2 cellular contexts compared by ENCODE assay signal in the genomic region with DNA sequence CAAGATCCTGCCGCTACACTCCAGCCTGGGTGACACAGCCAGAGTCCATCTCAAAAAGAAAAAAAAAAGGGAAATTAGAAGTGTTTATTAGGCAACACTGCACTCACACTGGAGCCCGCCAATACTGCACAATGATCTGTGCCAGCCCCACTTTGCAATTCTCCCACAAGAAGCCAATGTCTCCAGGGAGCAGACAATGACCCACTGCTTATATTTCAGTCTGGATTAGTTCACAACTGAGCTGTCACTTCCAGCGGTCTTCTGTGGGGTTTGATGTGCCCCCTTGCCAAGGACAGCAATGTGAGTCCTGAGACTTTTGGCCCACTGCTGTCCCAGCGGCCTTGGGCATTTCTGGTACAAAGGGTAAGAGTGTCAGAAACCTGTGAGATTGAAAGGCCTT.
TF ChIP-seq lines count a peak whose summit lies in the region.

No MANE protein-coding gene starts in this region.

TF ChIP-seq in GM23338, 12 proteins besides CTCF, POLR2A, EP300 and RAD21 (continued from another document):
- TF ChIP-seq, protein P1, sequence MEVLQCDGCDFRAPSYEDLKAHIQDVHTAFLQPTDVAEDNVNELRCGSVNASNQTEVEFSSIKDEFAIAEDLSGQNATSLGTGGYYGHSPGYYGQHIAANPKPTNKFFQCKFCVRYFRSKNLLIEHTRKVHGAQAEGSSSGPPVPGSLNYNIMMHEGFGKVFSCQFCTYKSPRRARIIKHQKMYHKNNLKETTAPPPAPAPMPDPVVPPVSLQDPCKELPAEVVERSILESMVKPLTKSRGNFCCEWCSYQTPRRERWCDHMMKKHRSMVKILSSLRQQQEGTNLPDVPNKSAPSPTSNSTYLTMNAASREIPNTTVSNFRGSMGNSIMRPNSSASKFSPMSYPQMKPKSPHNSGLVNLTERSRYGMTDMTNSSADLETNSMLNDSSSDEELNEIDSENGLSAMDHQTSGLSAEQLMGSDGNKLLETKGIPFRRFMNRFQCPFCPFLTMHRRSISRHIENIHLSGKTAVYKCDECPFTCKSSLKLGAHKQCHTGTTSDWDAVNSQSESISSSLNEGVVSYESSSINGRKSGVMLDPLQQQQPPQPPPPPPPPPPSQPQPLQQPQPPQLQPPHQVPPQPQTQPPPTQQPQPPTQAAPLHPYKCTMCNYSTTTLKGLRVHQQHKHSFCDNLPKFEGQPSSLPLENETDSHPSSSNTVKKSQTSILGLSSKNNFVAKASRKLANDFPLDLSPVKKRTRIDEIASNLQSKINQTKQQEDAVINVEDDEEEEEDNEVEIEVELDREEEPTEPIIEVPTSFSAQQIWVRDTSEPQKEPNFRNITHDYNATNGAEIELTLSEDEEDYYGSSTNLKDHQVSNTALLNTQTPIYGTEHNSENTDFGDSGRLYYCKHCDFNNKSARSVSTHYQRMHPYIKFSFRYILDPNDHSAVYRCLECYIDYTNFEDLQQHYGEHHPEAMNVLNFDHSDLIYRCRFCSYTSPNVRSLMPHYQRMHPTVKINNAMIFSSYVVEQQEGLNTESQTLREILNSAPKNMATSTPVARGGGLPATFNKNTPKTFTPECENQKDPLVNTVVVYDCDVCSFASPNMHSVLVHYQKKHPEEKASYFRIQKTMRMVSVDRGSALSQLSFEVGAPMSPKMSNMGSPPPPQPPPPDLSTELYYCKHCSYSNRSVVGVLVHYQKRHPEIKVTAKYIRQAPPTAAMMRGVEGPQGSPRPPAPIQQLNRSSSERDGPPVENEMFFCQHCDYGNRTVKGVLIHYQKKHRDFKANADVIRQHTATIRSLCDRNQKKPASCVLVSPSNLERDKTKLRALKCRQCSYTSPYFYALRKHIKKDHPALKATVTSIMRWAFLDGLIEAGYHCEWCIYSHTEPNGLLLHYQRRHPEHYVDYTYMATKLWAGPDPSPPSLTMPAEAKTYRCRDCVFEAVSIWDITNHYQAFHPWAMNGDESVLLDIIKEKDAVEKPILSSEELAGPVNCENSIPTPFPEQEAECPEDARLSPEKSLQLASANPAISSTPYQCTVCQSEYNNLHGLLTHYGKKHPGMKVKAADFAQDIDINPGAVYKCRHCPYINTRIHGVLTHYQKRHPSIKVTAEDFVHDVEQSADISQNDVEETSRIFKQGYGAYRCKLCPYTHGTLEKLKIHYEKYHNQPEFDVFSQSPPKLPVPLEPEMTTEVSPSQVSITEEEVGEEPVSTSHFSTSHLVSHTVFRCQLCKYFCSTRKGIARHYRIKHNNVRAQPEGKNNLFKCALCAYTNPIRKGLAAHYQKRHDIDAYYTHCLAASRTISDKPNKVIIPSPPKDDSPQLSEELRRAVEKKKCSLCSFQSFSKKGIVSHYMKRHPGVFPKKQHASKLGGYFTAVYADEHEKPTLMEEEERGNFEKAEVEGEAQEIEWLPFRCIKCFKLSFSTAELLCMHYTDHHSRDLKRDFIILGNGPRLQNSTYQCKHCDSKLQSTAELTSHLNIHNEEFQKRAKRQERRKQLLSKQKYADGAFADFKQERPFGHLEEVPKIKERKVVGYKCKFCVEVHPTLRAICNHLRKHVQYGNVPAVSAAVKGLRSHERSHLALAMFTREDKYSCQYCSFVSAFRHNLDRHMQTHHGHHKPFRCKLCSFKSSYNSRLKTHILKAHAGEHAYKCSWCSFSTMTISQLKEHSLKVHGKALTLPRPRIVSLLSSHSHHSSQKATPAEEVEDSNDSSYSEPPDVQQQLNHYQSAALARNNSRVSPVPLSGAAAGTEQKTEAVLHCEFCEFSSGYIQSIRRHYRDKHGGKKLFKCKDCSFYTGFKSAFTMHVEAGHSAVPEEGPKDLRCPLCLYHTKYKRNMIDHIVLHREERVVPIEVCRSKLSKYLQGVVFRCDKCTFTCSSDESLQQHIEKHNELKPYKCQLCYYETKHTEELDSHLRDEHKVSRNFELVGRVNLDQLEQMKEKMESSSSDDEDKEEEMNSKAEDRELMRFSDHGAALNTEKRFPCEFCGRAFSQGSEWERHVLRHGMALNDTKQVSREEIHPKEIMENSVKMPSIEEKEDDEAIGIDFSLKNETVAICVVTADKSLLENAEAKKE (CRISPR knock-in tag; IDR thresholded peaks at IDR 0.05): no peak
- TF ChIP-seq POLR2AphosphoS5 (IDR thresholded peaks at IDR 0.05; ENCODE audit: low read depth) (no peak), ETS1 (IDR thresholded peaks at IDR 0.05) (no peak), STAT1 (IDR thresholded peaks at IDR 0.05; ENCODE audit: unreplicated experiment) (no peak)
- TF ChIP-seq, protein P2, sequence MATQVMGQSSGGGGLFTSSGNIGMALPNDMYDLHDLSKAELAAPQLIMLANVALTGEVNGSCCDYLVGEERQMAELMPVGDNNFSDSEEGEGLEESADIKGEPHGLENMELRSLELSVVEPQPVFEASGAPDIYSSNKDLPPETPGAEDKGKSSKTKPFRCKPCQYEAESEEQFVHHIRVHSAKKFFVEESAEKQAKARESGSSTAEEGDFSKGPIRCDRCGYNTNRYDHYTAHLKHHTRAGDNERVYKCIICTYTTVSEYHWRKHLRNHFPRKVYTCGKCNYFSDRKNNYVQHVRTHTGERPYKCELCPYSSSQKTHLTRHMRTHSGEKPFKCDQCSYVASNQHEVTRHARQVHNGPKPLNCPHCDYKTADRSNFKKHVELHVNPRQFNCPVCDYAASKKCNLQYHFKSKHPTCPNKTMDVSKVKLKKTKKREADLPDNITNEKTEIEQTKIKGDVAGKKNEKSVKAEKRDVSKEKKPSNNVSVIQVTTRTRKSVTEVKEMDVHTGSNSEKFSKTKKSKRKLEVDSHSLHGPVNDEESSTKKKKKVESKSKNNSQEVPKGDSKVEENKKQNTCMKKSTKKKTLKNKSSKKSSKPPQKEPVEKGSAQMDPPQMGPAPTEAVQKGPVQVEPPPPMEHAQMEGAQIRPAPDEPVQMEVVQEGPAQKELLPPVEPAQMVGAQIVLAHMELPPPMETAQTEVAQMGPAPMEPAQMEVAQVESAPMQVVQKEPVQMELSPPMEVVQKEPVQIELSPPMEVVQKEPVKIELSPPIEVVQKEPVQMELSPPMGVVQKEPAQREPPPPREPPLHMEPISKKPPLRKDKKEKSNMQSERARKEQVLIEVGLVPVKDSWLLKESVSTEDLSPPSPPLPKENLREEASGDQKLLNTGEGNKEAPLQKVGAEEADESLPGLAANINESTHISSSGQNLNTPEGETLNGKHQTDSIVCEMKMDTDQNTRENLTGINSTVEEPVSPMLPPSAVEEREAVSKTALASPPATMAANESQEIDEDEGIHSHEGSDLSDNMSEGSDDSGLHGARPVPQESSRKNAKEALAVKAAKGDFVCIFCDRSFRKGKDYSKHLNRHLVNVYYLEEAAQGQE (IDR thresholded peaks at IDR 0.05; ENCODE audit: unreplicated experiment): no peak
TF ChIP-seq in GM23338: peak in this region for 0.

TF ChIP-seq in HepG2, 621 proteins besides CTCF, POLR2A, EP300 and RAD21 (continued from another document):
- TF ChIP-seq, protein P3, sequence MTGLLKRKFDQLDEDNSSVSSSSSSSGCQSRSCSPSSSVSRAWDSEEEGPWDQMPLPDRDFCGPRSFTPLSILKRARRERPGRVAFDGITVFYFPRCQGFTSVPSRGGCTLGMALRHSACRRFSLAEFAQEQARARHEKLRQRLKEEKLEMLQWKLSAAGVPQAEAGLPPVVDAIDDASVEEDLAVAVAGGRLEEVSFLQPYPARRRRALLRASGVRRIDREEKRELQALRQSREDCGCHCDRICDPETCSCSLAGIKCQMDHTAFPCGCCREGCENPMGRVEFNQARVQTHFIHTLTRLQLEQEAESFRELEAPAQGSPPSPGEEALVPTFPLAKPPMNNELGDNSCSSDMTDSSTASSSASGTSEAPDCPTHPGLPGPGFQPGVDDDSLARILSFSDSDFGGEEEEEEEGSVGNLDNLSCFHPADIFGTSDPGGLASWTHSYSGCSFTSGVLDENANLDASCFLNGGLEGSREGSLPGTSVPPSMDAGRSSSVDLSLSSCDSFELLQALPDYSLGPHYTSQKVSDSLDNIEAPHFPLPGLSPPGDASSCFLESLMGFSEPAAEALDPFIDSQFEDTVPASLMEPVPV (CRISPR knock-in tag; IDR thresholded peaks at IDR 0.05): no peak
